ENCODE assay signal across 1 cellular context in genomic region chr3:159229161-159229560, GRCh38.
TF ChIP-seq lines count a peak whose summit lies in the region.

No MANE protein-coding gene starts in this region.

TF ChIP-seq in HCT116, 20 proteins besides CTCF, POLR2A, EP300 and RAD21 (continued from another document):
- no peak for TF ChIP-seq REST (IDR thresholded peaks at IDR 0.05; ENCODE audit: low read depth)
- TF ChIP-seq SRF (IDR thresholded peaks at IDR 0.05; ENCODE audit: low read depth) = no peak
- TF ChIP-seq ATF3 (IDR thresholded peaks at IDR 0.05) = no peak
- no peak for TF ChIP-seq EGR1 (IDR thresholded peaks at IDR 0.05; ENCODE audit: low read depth)
- TF ChIP-seq CEBPB (IDR thresholded peaks at IDR 0.05; ENCODE audit: low read depth) = no peak
- TF ChIP-seq JUND (IDR thresholded peaks at IDR 0.05) = no peak
- TF ChIP-seq POLR2AphosphoS5 (IDR thresholded peaks at IDR 0.05; ENCODE audit: low read depth, low read length) = no peak
- TF ChIP-seq FOSL1 (IDR thresholded peaks at IDR 0.05; ENCODE audit: low read depth) = no peak
- TF ChIP-seq ZBTB33 (IDR thresholded peaks at IDR 0.05; ENCODE audit: extremely low read depth, insufficient replicate concordance, low read length) = no peak
